ENCODE assay signal across 1 cellular context in genomic region chr6:144438103-144438502, GRCh38.
TF ChIP-seq lines count a peak whose summit lies in the region.

No MANE protein-coding gene starts in this region.

TF ChIP-seq in HepG2, 621 proteins besides CTCF, POLR2A, EP300 and RAD21 (continued from another document):
- TF ChIP-seq ZNF737 (CRISPR knock-in tag; IDR thresholded peaks at IDR 0.05; ENCODE audit: borderline replicate concordance): 0 out of 2 replicates have a peak, but pooled peaks have one; percentile 8
- TF ChIP-seq ARID3A (IDR thresholded peaks at IDR 0.05; ENCODE audit: low read depth, low read length): 0 out of 2 replicates have a peak, but pooled peaks have one; percentile 9
- TF ChIP-seq HNF1A (IDR thresholded peaks at IDR 0.05; ENCODE audit: low read depth): peak; percentile 67; the same call in 1 of the 2 replicates
- no peak for TF ChIP-seq HNF1A (CRISPR knock-in tag; IDR thresholded peaks at IDR 0.05; ENCODE audit: borderline replicate concordance)
- TF ChIP-seq ATM (IDR thresholded peaks at IDR 0.05; ENCODE audit: borderline replicate concordance): no peak
- no peak for TF ChIP-seq MAF1 (CRISPR knock-in tag; IDR thresholded peaks at IDR 0.05; ENCODE audit: borderline replicate concordance)
- no peak for TF ChIP-seq HNF4A (CRISPR knock-in tag; IDR thresholded peaks at IDR 0.05)
- no peak for TF ChIP-seq ATF6 (CRISPR knock-in tag; conservative IDR thresholded peaks at IDR 0.05)
TF ChIP-seq in HepG2: peak in this region for 6.
